ENCODE assay signal across 8 cellular contexts in the genomic region with DNA sequence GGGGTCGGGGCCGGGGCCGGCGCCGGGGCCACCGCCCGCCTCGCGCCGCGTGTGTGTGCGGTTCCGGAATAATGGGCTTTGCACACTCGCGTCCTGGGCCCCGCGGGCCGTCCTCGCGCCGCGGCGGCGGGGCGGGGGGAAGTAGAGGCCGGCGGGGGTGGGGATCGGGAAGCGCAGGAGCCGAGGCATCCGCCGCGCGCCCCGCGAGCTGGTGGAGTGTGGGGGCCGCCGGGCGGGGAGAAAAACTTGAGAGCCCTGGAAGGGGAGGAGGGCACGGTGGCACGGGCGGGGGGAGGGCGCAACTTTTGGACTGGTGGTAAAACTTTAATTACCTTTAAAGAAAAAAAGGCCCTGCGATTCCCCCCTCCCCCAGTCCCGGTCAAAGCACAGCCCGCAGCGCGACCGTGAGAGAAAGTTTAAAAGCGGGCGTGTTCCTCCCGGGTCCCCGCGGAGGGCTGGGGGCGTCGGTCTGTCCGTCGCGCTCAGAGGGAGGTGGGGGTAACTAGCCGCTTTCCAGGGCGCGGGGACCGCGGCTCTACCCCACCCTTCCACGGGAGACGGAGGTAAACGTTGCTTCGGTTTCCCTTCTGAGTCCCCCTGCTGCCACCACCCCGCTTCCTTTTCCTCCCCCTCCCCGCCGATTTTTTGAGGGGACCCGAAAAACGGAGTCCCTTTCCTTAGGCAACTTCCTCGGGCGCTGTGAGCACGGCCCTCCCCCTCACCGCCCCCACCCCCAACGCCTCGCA. TPM values are rescaled to one million over a fixed set of nuclear protein-coding genes. Genes with fewer than 3 reads are reported as not detected.
DNase-seq lines count a peak whose midpoint lies in the region; ATAC-seq lines count a peak whose summit lies in the region.

No MANE protein-coding gene starts in this region.

- H3K27me3 ChIP-seq in esophagus (ENCODE audit: control insufficient read depth in 1 of 2, insufficient read depth in 2 of 2, low read length in 2 of 2) = no peaks in the 10 kb centered on the region
- no peaks in the 10 kb centered on the region for H3K27me3 ChIP-seq in thymus (ENCODE audit: control insufficient read depth, insufficient read depth)

- H3K4me3 ChIP-seq in Jurkat, Clone E6-1 (ENCODE audit: low read length) = peak overlapping the region; percentile 56
- H3K4me3 ChIP-seq in esophagus (ENCODE audit: low read depth in 1 of 2, low read length in 2 of 2) (peak overlapping the region; percentile 70 to 84), thymus (ENCODE audit: low read length) (peak overlapping the region; percentile 70)

- H3K27ac ChIP-seq in esophagus (ENCODE audit: low read depth in 2 of 2, low read length in 1 of 2) = peak overlapping the region; percentile 74 to 81
- peak overlapping the region; percentile 83 for H3K27ac ChIP-seq in thymus (ENCODE audit: low read depth)

- H3K9me3 Mint-ChIP-seq in naive B cell = no peaks in the 10 kb centered on the region

- peaks cover 22 to 23% (median 22%) of the 10 kb centered on the region in 3 donors for H3K4me1 Mint-ChIP-seq in naive B cell

- H3K9me3 ChIP-seq in esophagus (ENCODE audit: control insufficient read depth in 2 of 2, insufficient read depth in 1 of 2, low read depth in 1 of 2, low read length in 1 of 2) (no peaks in the 10 kb centered on the region), thymus (ENCODE audit: control insufficient read depth) (no peaks in the 10 kb centered on the region)

- H3K4me1 ChIP-seq in esophagus (ENCODE audit: control insufficient read depth in 2 of 2, insufficient read depth in 2 of 2, low read length in 1 of 2) = no peaks in the 10 kb centered on the region
- H3K4me1 ChIP-seq in thymus (ENCODE audit: control insufficient read depth, insufficient read depth, low read length) = peaks cover 7% of the 10 kb centered on the region

- WGBS in esophagus, 2 donors = 0 to 1% methylated on average over 53 to 79 of the region's 79 CpGs
- WGBS in thymus = under 1% methylated on average over 79 of the region's 79 CpGs

- in situ Hi-C loops in G401 (cut with HindIII; ENCODE audit: low sequenced_read_pairs) = loop anchor here (25.0 kb wide), 1 partner anchor 433 kb away; no protein-coding TSS in a partner anchor

- H3K36me3 ChIP-seq in esophagus (ENCODE audit: control insufficient read depth in 2 of 2, insufficient read depth in 2 of 2, low read length in 1 of 2) (no peaks in the 10 kb centered on the region), thymus (ENCODE audit: control insufficient read depth, insufficient read depth) (no peaks in the 10 kb centered on the region)

- ATAC-seq in naive B cell (ENCODE audit: low read depth in 2 of 2) (peak; percentile 11 to 15), HG02610 (IDR thresholded peaks at IDR 0.05; ENCODE audit: unreplicated experiment) (no peak)

- H3K36me3 Mint-ChIP-seq in naive B cell = peaks cover 0 to 17% of the 10 kb centered on the region in 2 donors

- H3K4me3 Mint-ChIP-seq in naive B cell = peak overlapping the region; percentile 96 to 100 (median 99)

- DNase-seq in G401 (ENCODE audit: low spot score) (peak; percentile 15), activated T-cell treated with anti-CD3 and anti-CD28 coated beads for 48 hours (ENCODE audit: low read depth) (peak; percentile 20), naive B cell (peak; percentile 51), GDM1 (lab: John Stamatoyannopoulos, UW) (no peak)
- no peak for DNase-seq in Jurkat, Clone E6-1 (ENCODE audit: low read depth, low spot score)

- no peaks in the 10 kb centered on the region for H3K27me3 Mint-ChIP-seq in naive B cell

- peak overlapping the region; percentile 92 to 98 (median 96) for H3K27ac Mint-ChIP-seq in naive B cell

RNA-seq across cellular contexts. Expression of a gene that starts 1.9 kb away (rescaled TPM):
- 28.5 and 54.6 TPM in 2 replicates for total RNA-seq in G401 (2014; rRNA removed; shearing (Covaris generic))
- 6.3 TPM for polyA plus RNA-seq in Jurkat, Clone E6-1 (2012; ENCODE audit: insufficient read depth, insufficient read length)
- polyA plus RNA-seq in esophagus = 1 to 10 TPM in 1 of 2 donors, under 1 TPM in 1; 0.94 to 1.4 TPM
- 10 to 100 TPM; 11.0 to 21.8 (median 16.6) TPM for polyA plus RNA-seq in naive B cell (ENCODE audit: low read depth in 6 of 6)
- polyA plus RNA-seq in thymus = 12.7 TPM

Comparison
In these comparisons a context has a peak if more than half of its experiments do, and no peak if none do; other contexts are left out.
1. DNase-seq: peak in G401 (single experiment), activated T-cell treated with anti-CD3 and anti-CD28 coated beads for 48 hours (single experiment) and naive B cell (single experiment); none in Jurkat, Clone E6-1 (single experiment) and GDM1 (single experiment).
2. Peak in every context shown above with its lines, with median percentiles within 50 percentile points of each other: H3K4me3 ChIP-seq.